25 cellular contexts compared by ENCODE assay signal in genomic region chr7:142883145-142883544, GRCh38. TPM values are rescaled to one million over a fixed set of nuclear protein-coding genes. Genes with fewer than 3 reads are reported as not detected.
DNase-seq lines count a peak whose midpoint lies in the region; ATAC-seq, FAIRE-seq and TF ChIP-seq lines count a peak whose summit lies in the region.
"Had no signal": no experiment of that assay in that cellular context is flagged by ENCODE, and none has a peak within 500 bp of the region (broad histone marks: within the 10 kb centered on the region; RNA-seq: fewer than 3 reads in every experiment).

No MANE protein-coding gene starts in this region.

- ATAC-seq in Right ventricle myocardium inferior (no peak), pancreas (no peak), GM18907 (IDR thresholded peaks at IDR 0.05; ENCODE audit: unreplicated experiment) (no peak)
- ATAC-seq: A549 had no signal

- intact Hi-C loops in cardiac septum (cut with DNase I) (no loop called here), Right ventricle myocardium inferior (cut with DNase I) (no loop called here), pancreas (cut with DNase I) (no loop called here)

- peak; percentile 46 for DNase-seq in cardiac septum (ENCODE audit: low spot score)
- no peak for DNase-seq in Right ventricle myocardium inferior (ENCODE audit: missing footprints)
- peak; percentile 49 for DNase-seq in coronary artery (ENCODE audit: low spot score)
- DNase-seq in pancreas = peak in 2 of 6 donors; percentile 4 to 9
- no peak for DNase-seq in UCSD-AML1 (lab: John Stamatoyannopoulos, UW; ENCODE audit: unreplicated experiment)
- no peak for DNase-seq in SW480 (ENCODE audit: low spot score)
- DNase-seq: AML-193; CD4-positive, alpha-beta T cell; GOT3; HCEC 1CT; IMR-90; KG1; MG63; NCI-H1105 treated with DMSO at 0.1 percent for 48 hours; NCI-H146; NCI-H1930; NCI-H2107; NCI-H446; NCI-H524 treated with DMSO at 0.1 percent for 48 hours; NCI-H774 had no signal

- WGBS in pancreas, 2 donors = 52 to 54% methylated on average over 10 of the region's 10 CpGs

- TF ChIP-seq CTCF in coronary artery (IDR thresholded peaks at IDR 0.05) (no peak), pancreas (IDR thresholded peaks at IDR 0.05) (no peak)

- H3K27ac ChIP-seq in coronary artery (no peak overlapping the region), pancreas (peak overlapping the region in 2 of 4 donors; percentile 8 to 73)
- H3K27ac ChIP-seq: A549; BLaER1 treated with 17β-estradiol and CSF1 and Interleukin-3, amounts not matched to agents 10 nM and 100 nM had no signal

- H3K36me3 ChIP-seq in pancreas = no peaks in the 10 kb centered on the region
- H3K36me3 ChIP-seq: BLaER1 treated with 17β-estradiol and CSF1 and Interleukin-3, amounts not matched to agents 10 nM and 100 nM; MG63 had no signal

- no peaks in the 10 kb centered on the region for H3K4me1 ChIP-seq in pancreas
- H3K4me1 ChIP-seq: A549 had no signal

- no peak overlapping the region for H3K4me3 ChIP-seq in coronary artery
- peak overlapping the region; percentile 3 to 46 (median 32) for H3K4me3 ChIP-seq in pancreas
- H3K4me3 ChIP-seq: A549; BLaER1 treated with 17β-estradiol and CSF1 and Interleukin-3, amounts not matched to agents 10 nM and 100 nM; MG63 had no signal

- H3K27me3 ChIP-seq in pancreas = no peaks in the 10 kb centered on the region
- H3K27me3 ChIP-seq: BLaER1 treated with 17β-estradiol and CSF1 and Interleukin-3, amounts not matched to agents 10 nM and 100 nM; MG63 had no signal

- H3K9me3 ChIP-seq in pancreas = no peaks in the 10 kb centered on the region
- H3K9me3 ChIP-seq: A549; BLaER1 treated with 17β-estradiol and CSF1 and Interleukin-3, amounts not matched to agents 10 nM and 100 nM; MG63 had no signal

- no peak for FAIRE-seq in pancreas (lab: Jason Lieb, UNC)
- FAIRE-seq: A549, G401.6, RCC 7860 had no signal

RNA-seq across cellular contexts. Expression of gene TRPV6, which starts 2.4 kb away (rescaled TPM):
- total RNA-seq in cardiac septum = not detected
- not detected for total RNA-seq in Right ventricle myocardium inferior
- 10 to 100 TPM; 36.1 to 67.4 (median 47.5) TPM for total RNA-seq in pancreas
- polyA plus RNA-seq in pancreas = 100 to 1,000 TPM; 239 to 308 TPM
- total RNA-seq: CD4-positive, alpha-beta T cell; IMR-90 had no signal
- polyA plus RNA-seq: A549 had no signal

RNA-seq across cellular contexts. Expression of gene EPHB6, which starts 28.3 kb away (rescaled TPM):
- 2.0 TPM for total RNA-seq in cardiac septum
- total RNA-seq in Right ventricle myocardium inferior = 3.3 TPM
- total RNA-seq in pancreas = 10 to 100 TPM; 23.8 to 34.7 (median 27.0) TPM
- 100 to 1,000 TPM; 117 to 165 TPM for polyA plus RNA-seq in pancreas

RNA-seq across cellular contexts. Expression of gene TRPV5, which starts 50.4 kb away (rescaled TPM):
- total RNA-seq in cardiac septum (not detected), Right ventricle myocardium inferior (not detected), pancreas (under 1 TPM in 2 of 6 donors, not detected in 4; 0.06 to 0.08 TPM)
- polyA plus RNA-seq in pancreas = not detected
- total RNA-seq: CD4-positive, alpha-beta T cell; IMR-90 had no signal
- polyA plus RNA-seq: A549, IMR-90 had no signal

RNA-seq across cellular contexts. Expression of gene LLCFC1, which starts 56.1 kb away (rescaled TPM):
- total RNA-seq in cardiac septum = not detected
- total RNA-seq in Right ventricle myocardium inferior = not detected
- total RNA-seq in pancreas = not detected
- not detected for polyA plus RNA-seq in pancreas
- total RNA-seq: CD4-positive, alpha-beta T cell; IMR-90 had no signal
- polyA plus RNA-seq: A549, IMR-90 had no signal

Comparison
In these comparisons a context has a peak if more than half of its experiments do, and no peak if none do; other contexts are left out.
1. DNase-seq: peak in cardiac septum (single experiment) and coronary artery (single experiment); none in Right ventricle myocardium inferior (single experiment), UCSD-AML1 (single experiment) and SW480 (single experiment).
2. RNA of gene TRPV6, which starts 2.4 kb away (total RNA-seq): 36.1 to 67.4 TPM in pancreas; not detected in cardiac septum (single experiment) and not detected in Right ventricle myocardium inferior (single experiment); every median in the first group is over 10 times any median in the second.